9 cellular contexts compared by ENCODE assay signal in genomic region chr2:28565720-28566295, GRCh38.
DNase-seq lines count a peak whose midpoint lies in the region; ATAC-seq, FAIRE-seq and TF ChIP-seq lines count a peak whose summit lies in the region.
"Had no signal": no experiment of that assay in that cellular context is flagged by ENCODE, and none has a peak within 500 bp of the region (broad histone marks: within the 10 kb centered on the region; RNA-seq: fewer than 3 reads in every experiment).

No MANE protein-coding gene starts in this region.

- no peaks in the 10 kb centered on the region for H3K27me3 ChIP-seq in CD4-positive, alpha-beta T cell (ENCODE audit: control insufficient read depth, insufficient read depth, low read length)
- no peaks in the 10 kb centered on the region for H3K27me3 ChIP-seq in KMS-11 (ENCODE audit: insufficient read depth, low read depth)
- H3K27me3 ChIP-seq: spleen had no signal

- no peak overlapping the region for H3K4me3 ChIP-seq in KMS-11 (IDR thresholded peaks at IDR 0.05; ENCODE audit: insufficient read depth, low read depth, low read length)

- no peak overlapping the region for H3K27ac Mint-ChIP-seq in CD4-positive, alpha-beta T cell
- H3K27ac Mint-ChIP-seq in activated naive CD8-positive, alpha-beta T cell treated with anti-CD3 and anti-CD28 coated beads, Interleukin-2, amount 50 U/mL, for 24 hours, result no peak overlapping the region
- H3K27ac Mint-ChIP-seq in naive B cell, result peak overlapping the region in 1 of 6 donors; percentile 3

- H3K9me3 Mint-ChIP-seq in CD4-positive, alpha-beta T cell, result no peaks in the 10 kb centered on the region
- H3K9me3 Mint-ChIP-seq in activated naive CD8-positive, alpha-beta T cell treated with anti-CD3 and anti-CD28 coated beads, Interleukin-2, amount 50 U/mL, for 24 hours, result no peaks in the 10 kb centered on the region
- peaks cover 0 to under 1% (median 0%) of the 10 kb centered on the region in 7 donors for H3K9me3 Mint-ChIP-seq in naive B cell

- H3K4me1 ChIP-seq in KMS-11 (ENCODE audit: low read depth, poor library complexity, severe bottlenecking), result no peaks in the 10 kb centered on the region

- POLR2A ChIA-PET in CD4-positive, alpha-beta T cell (lab: Charles Lee), result interaction anchor here (1.1 to 2.8 kb wide), 5 partner anchors 21 to 329 kb away, joined by 3 to 11 read pairs (median 8); partner anchors contain the start of genes PPP1CB, TRMT61B and WDR43

- no peaks in the 10 kb centered on the region for H4K20me1 ChIP-seq in KMS-11 (ENCODE audit: insufficient read depth)

- no peak for TF ChIP-seq CTCF in CD4-positive, alpha-beta T cell (IDR thresholded peaks at IDR 0.05)
- no peak for TF ChIP-seq CTCF in KMS-11 (conservative IDR thresholded peaks at IDR 0.05; ENCODE audit: low read depth, low read length)

- no peaks in the 10 kb centered on the region for H3K27me3 Mint-ChIP-seq in CD4-positive, alpha-beta T cell
- H3K27me3 Mint-ChIP-seq in activated naive CD8-positive, alpha-beta T cell treated with anti-CD3 and anti-CD28 coated beads, Interleukin-2, amount 50 U/mL, for 24 hours, result no peaks in the 10 kb centered on the region
- H3K27me3 Mint-ChIP-seq in naive B cell, result peaks cover 4 to 8% (median 6%) of the 10 kb centered on the region in 3 donors

- no peaks in the 10 kb centered on the region for H3K79me2 ChIP-seq in KMS-11 (ENCODE audit: insufficient read depth, low read depth)

- H3K27ac ChIP-seq in CD4-positive, alpha-beta T cell (ENCODE audit: low read depth, low read length), result no peak overlapping the region
- no peak overlapping the region for H3K27ac ChIP-seq in KMS-11

- intact Hi-C loops in CD4-positive, alpha-beta T cell (cut with DNase I, micrococcal nuclease), result loop anchor here (1.0 to 10.0 kb wide), 11 partner anchors 189 to 631 kb away; partner anchors contain the start of genes WDR43 (in 2 of the 2) and SPDYA (in 1 of the 2)

- peak overlapping the region; percentile 88 for H3K4me2 ChIP-seq in KMS-11

- H3K36me3 ChIP-seq in KMS-11 (ENCODE audit: insufficient read depth), result no peaks in the 10 kb centered on the region
- H3K36me3 ChIP-seq: spleen had no signal

- CTCF ChIA-PET in CD4-positive, alpha-beta T cell (lab: Charles Lee), result interaction anchor here (0.6 to 2.6 kb wide), 34 partner anchors 8 to 862 kb away, joined by 3 to 43 read pairs (median 7); partner anchors contain the start of genes PPP1CB, TRMT61B and WDR43

- peak overlapping the region; percentile 95 for H3K4me3 Mint-ChIP-seq in CD4-positive, alpha-beta T cell
- peak overlapping the region; percentile 83 for H3K4me3 Mint-ChIP-seq in activated naive CD8-positive, alpha-beta T cell treated with anti-CD3 and anti-CD28 coated beads, Interleukin-2, amount 50 U/mL, for 24 hours
- peak overlapping the region; percentile 81 to 97 (median 95) for H3K4me3 Mint-ChIP-seq in naive B cell

- H3K9ac ChIP-seq in KMS-11, result peak overlapping the region; percentile 53; the same call in 1 of the 2 replicates

- H3K9me3 ChIP-seq in CD4-positive, alpha-beta T cell (ENCODE audit: control insufficient read depth, low read length), result no peaks in the 10 kb centered on the region
- H3K9me3 ChIP-seq: spleen had no signal

- no peaks in the 10 kb centered on the region for H3K36me3 Mint-ChIP-seq in CD4-positive, alpha-beta T cell (ENCODE audit: low read depth)
- no peaks in the 10 kb centered on the region for H3K36me3 Mint-ChIP-seq in activated naive CD8-positive, alpha-beta T cell treated with anti-CD3 and anti-CD28 coated beads, Interleukin-2, amount 50 U/mL, for 24 hours (ENCODE audit: low read depth)
- H3K36me3 Mint-ChIP-seq in naive B cell, result no peaks in the 10 kb centered on the region

- no peak for DNase-seq in CD4-positive, alpha-beta T cell
- DNase-seq in activated naive CD8-positive, alpha-beta T cell treated with anti-CD3 and anti-CD28 coated beads, Interleukin-2, amount 50 U/mL, for 24 hours, result no peak
- DNase-seq in naive B cell, result no peak
- DNase-seq in NCI-H1436 (lab: John Stamatoyannopoulos, UW), result no peak
- no peak for DNase-seq in iPS-NIHi7 (ENCODE audit: extremely low spot score)
- DNase-seq in urothelium cell line (ENCODE audit: low spot score), result no peak

- peaks cover 20% of the 10 kb centered on the region for H3K4me1 Mint-ChIP-seq in CD4-positive, alpha-beta T cell (ENCODE audit: low read depth)
- H3K4me1 Mint-ChIP-seq in activated naive CD8-positive, alpha-beta T cell treated with anti-CD3 and anti-CD28 coated beads, Interleukin-2, amount 50 U/mL, for 24 hours, result peaks cover 6% of the 10 kb centered on the region
- H3K4me1 Mint-ChIP-seq in naive B cell, result peaks cover 0 to 17% (median 10%) of the 10 kb centered on the region in 3 donors

- no peak for FAIRE-seq in urothelium cell line (lab: Jason Lieb, UNC)

- no peak for ATAC-seq in CD4-positive, alpha-beta T cell (ENCODE audit: poor library complexity)
- ATAC-seq in activated naive CD8-positive, alpha-beta T cell treated with anti-CD3 and anti-CD28 coated beads, Interleukin-2, amount 50 U/mL, for 24 hours, result no peak
- ATAC-seq in naive B cell (ENCODE audit: low read depth in 2 of 2) (no peak), GM18868 (IDR thresholded peaks at IDR 0.05; ENCODE audit: unreplicated experiment) (no peak)

- peak overlapping the region; percentile 95 for H2AFZ ChIP-seq in KMS-11 (ENCODE audit: low read depth)
